Comparison of ENCODE assay signal across 9 cellular contexts in genomic region chr2:43100883-43101662, GRCh38.
A peak's percentile ranks its signal among the peaks of the same experiment; 100 is the strongest.
DNase-seq lines count a peak whose midpoint lies in the region; ATAC-seq, FAIRE-seq and TF ChIP-seq lines count a peak whose summit lies in the region.
"Had no signal": no experiment of that assay in that cellular context is flagged by ENCODE, and none has a peak within 500 bp of the region (broad histone marks: within the 10 kb centered on the region; RNA-seq: fewer than 3 reads in every experiment).

No MANE protein-coding gene starts in this region.

- TF ChIP-seq CTCF in MCF 10A (IDR thresholded peaks at IDR 0.05; ENCODE audit: unreplicated experiment) = no peak
- TF ChIP-seq CTCF in fibroblast of villous mesenchyme (IDR thresholded peaks at IDR 0.05; ENCODE audit: insufficient read depth, low read depth, low read length) = no peak
- TF ChIP-seq CTCF in nephron progenitor cell (IDR thresholded peaks at IDR 0.05) = no peak

- no peak overlapping the region for H3K4me3 Mint-ChIP-seq in MCF 10A (ENCODE audit: unreplicated experiment)
- peak overlapping the region; percentile 45 for H3K4me3 Mint-ChIP-seq in nephron progenitor cell
- H3K4me3 Mint-ChIP-seq: T-helper 1 cell treated with Interleukin-12 subunit alpha and Interleukin-12 subunit beta and Interleukin-4 antibody, amounts not matched to agents 30 μg/mL and 1 μg/mL, for 36 hours had no signal

- DNase-seq in T47D (ENCODE audit: low read depth in 1 of 2, low spot score in 1 of 2) = peak; percentile 15 to 31
- no peak for DNase-seq in MCF 10A (ENCODE audit: unreplicated experiment)
- peak; percentile 42 for DNase-seq in fibroblast of villous mesenchyme (ENCODE audit: low read depth)
- peak; percentile 58 for DNase-seq in nephron progenitor cell
- DNase-seq in KG1 (lab: John Stamatoyannopoulos, UW) = no peak
- no peak for DNase-seq in H54 (ENCODE audit: insufficient read length, low spot score)

- ATAC-seq in HG03175 (IDR thresholded peaks at IDR 0.05; ENCODE audit: unreplicated experiment) (no peak), GM21737 (IDR thresholded peaks at IDR 0.05; ENCODE audit: unreplicated experiment) (no peak)

- H3K27ac Mint-ChIP-seq in MCF 10A (ENCODE audit: low read depth, unreplicated experiment) (no peak overlapping the region), nephron progenitor cell (no peak overlapping the region)
- H3K27ac Mint-ChIP-seq: T-helper 1 cell treated with Interleukin-12 subunit alpha and Interleukin-12 subunit beta and Interleukin-4 antibody, amounts not matched to agents 30 μg/mL and 1 μg/mL, for 36 hours had no signal

- POLR2A ChIA-PET in MCF 10A (lab: Yijun Ruan, JAX) = interaction anchor here (1.7 kb wide), 1 partner anchor 20 kb away, joined by 5 read pairs; no protein-coding TSS in a partner anchor

- H3K27me3 Mint-ChIP-seq in MCF 10A (ENCODE audit: insufficient read depth, unreplicated experiment) = no peaks in the 10 kb centered on the region
- H3K27me3 Mint-ChIP-seq in nephron progenitor cell (ENCODE audit: low read depth, poor library complexity) = no peaks in the 10 kb centered on the region

- in situ Hi-C loops in T47D (cut with HindIII; ENCODE audit: low pct_unique_long_range_greater_than_20kb, low sequenced_read_pairs) = no loop called here

- peaks cover 8% of the 10 kb centered on the region for H3K9me3 Mint-ChIP-seq in MCF 10A (ENCODE audit: unreplicated experiment)
- peaks cover 37% of the 10 kb centered on the region for H3K9me3 Mint-ChIP-seq in nephron progenitor cell

- peaks cover 6% of the 10 kb centered on the region for H3K4me1 Mint-ChIP-seq in MCF 10A (ENCODE audit: insufficient read depth, unreplicated experiment)
- H3K4me1 Mint-ChIP-seq in nephron progenitor cell = peaks cover 52% of the 10 kb centered on the region

- H3K4me3 ChIP-seq in fibroblast of villous mesenchyme (ENCODE audit: low read depth, low read length) = no peak overlapping the region

- intact Hi-C loops in MCF 10A (cut with micrococcal nuclease) = no loop called here

- no peak for TF ChIP-seq POLR2A in H54 (IDR thresholded peaks at IDR 0.05; ENCODE audit: low read depth, low read length)

- no TSS peak for BruUV-seq in MCF 10A (replicated peaks; lab: Mats Ljungman, UMichigan)

- no peaks in the 10 kb centered on the region for H3K36me3 Mint-ChIP-seq in MCF 10A (ENCODE audit: insufficient read depth, unreplicated experiment)
- peaks cover 15% of the 10 kb centered on the region for H3K36me3 Mint-ChIP-seq in nephron progenitor cell (ENCODE audit: low read depth)

- CTCF ChIA-PET in MCF 10A (lab: Yijun Ruan, JAX) = no interaction called here

- FAIRE-seq in H54 (lab: Jason Lieb, UNC) = no peak

Comparison
In these comparisons a context has a peak if more than half of its experiments do, and no peak if none do; other contexts are left out.
1. DNase-seq: peak in T47D (2 of 2), fibroblast of villous mesenchyme (single experiment) and nephron progenitor cell (single experiment); none in MCF 10A (single experiment), KG1 (single experiment) and H54 (single experiment).